ENCODE assay signal across 18 cellular contexts in the genomic region with DNA sequence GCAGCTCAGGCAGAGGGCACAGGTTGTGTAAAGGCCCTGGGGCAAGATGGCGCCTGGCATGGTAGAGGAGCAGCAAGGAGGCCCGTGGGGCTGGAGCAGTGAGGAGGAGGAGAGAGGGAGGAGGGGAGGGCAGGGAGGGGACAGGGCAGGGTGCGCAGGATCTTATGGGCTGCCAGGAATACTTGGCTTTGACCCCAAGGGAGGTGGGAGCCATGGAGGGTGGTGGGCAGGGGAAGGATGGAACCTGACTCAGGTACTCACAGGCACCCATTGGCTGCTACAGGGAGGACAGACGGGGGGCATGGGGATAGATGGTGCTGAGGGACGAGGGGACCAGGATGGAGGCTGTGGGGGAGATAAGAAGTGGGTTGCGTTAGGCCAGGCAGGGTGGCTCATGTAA.
"Had no signal": no experiment of that assay in that cellular context is flagged by ENCODE, and none has a peak within 500 bp of the region (broad histone marks: within the 10 kb centered on the region; RNA-seq: fewer than 3 reads in every experiment).

No MANE protein-coding gene starts in this region.

- ATAC-seq: activated CD4-positive, alpha-beta T cell treated with anti-CD3 and anti-CD28 coated beads for 36 hours; esophagus mucosa; gastroesophageal sphincter; heart left ventricle; left lung; pancreas; sciatic nerve; stimulated activated effector memory CD8-positive, alpha-beta T cell treated with anti-CD3 and anti-CD28 coated beads, Interleukin-12 subunit alpha, Interleukin-12 subunit beta, amount 100 ng/mL, for 72 hours; upper lobe of right lung had no signal

- H3K9me3 Mint-ChIP-seq: activated CD4-positive, alpha-beta memory T cell treated with anti-CD3 and anti-CD28 coated beads for 36 hours; stimulated activated effector memory CD8-positive, alpha-beta T cell treated with anti-CD3 and anti-CD28 coated beads, Interleukin-12 subunit alpha, Interleukin-12 subunit beta, amount 100 ng/mL, for 72 hours had no signal

- DNase-seq: activated CD4-positive, alpha-beta memory T cell treated with anti-CD3 and anti-CD28 coated beads for 36 hours; activated CD4-positive, alpha-beta T cell treated with anti-CD3 and anti-CD28 coated beads for 36 hours; activated T-cell treated with anti-CD3 and anti-CD28 coated beads for 4 hours; heart left ventricle; left lung; pancreas; stimulated activated CD4-positive, alpha-beta T cell treated with anti-CD3 and anti-CD28 coated beads, Interleukin-4, amount 100 ng/mL, for 24 hours; upper lobe of right lung; WERI-Rb-1 had no signal

- H3K27ac Mint-ChIP-seq: activated CD4-positive, alpha-beta memory T cell treated with anti-CD3 and anti-CD28 coated beads for 36 hours; activated CD4-positive, alpha-beta T cell treated with anti-CD3 and anti-CD28 coated beads for 36 hours; stimulated activated effector memory CD8-positive, alpha-beta T cell treated with anti-CD3 and anti-CD28 coated beads, Interleukin-12 subunit alpha, Interleukin-12 subunit beta, amount 100 ng/mL, for 72 hours had no signal

- H3K4me3 Mint-ChIP-seq: activated CD4-positive, alpha-beta memory T cell treated with anti-CD3 and anti-CD28 coated beads for 36 hours; activated CD4-positive, alpha-beta T cell treated with anti-CD3 and anti-CD28 coated beads for 36 hours; stimulated activated effector memory CD8-positive, alpha-beta T cell treated with anti-CD3 and anti-CD28 coated beads, Interleukin-12 subunit alpha, Interleukin-12 subunit beta, amount 100 ng/mL, for 72 hours had no signal

- H3K27me3 Mint-ChIP-seq: activated CD4-positive, alpha-beta memory T cell treated with anti-CD3 and anti-CD28 coated beads for 36 hours; activated CD4-positive, alpha-beta T cell treated with anti-CD3 and anti-CD28 coated beads for 36 hours had no signal

- H3K4me3 ChIP-seq: ascending aorta, breast epithelium, coronary artery, gastroesophageal sphincter, left lung, pancreas, thoracic aorta, upper lobe of right lung had no signal

- FAIRE-seq: kidney, pancreas had no signal

- H3K36me3 ChIP-seq: ascending aorta, breast epithelium, gastroesophageal sphincter, heart left ventricle, left lung, pancreas, thoracic aorta, upper lobe of right lung, WERI-Rb-1 had no signal

- H3K4me1 ChIP-seq: breast epithelium had no signal

- H3K27me3 ChIP-seq: ascending aorta, breast epithelium, gastroesophageal sphincter, heart left ventricle, left lung, pancreas, upper lobe of right lung had no signal

- H3K27ac ChIP-seq: ascending aorta, breast epithelium, coronary artery, left lung, pancreas, thoracic aorta, upper lobe of right lung, WERI-Rb-1 had no signal

- H3K9me3 ChIP-seq: ascending aorta, breast epithelium, gastroesophageal sphincter, heart left ventricle, left lung, pancreas, thoracic aorta, upper lobe of right lung had no signal
